Comparison of ENCODE assay signal across 7 cellular contexts in the genomic region with DNA sequence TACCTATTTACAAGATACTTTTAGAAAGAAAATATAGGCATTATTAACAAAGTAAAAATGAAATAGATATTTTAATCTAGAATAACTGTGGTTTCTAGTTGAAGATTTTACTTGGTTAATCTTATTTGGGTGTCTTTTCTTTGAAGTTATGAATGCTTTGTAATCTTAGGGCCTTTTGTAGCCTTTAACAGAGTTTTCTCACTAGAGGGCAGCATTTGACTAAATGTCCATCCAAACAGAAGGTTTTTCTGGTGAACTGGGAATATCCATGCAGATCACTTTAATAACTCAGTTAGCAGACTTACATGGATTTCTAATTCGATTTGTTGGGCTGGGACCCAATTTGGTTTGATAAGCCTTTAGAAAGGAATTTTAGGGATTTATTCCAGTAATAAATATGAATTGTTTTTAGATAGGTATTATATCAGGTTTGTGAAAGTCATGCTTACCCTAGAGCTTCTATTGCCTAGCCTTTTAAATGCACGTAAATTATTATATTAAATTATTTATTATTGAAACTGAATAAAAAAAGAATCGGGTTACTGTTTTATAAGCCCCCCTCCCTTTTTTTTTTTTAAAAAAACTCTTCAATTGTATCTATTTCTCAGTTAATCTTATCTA.
DNase-seq lines count a peak whose midpoint lies in the region; ATAC-seq and TF ChIP-seq lines count a peak whose summit lies in the region.

No MANE protein-coding gene starts in this region.

- peaks cover 7% of the 10 kb centered on the region for H3K27me3 Mint-ChIP-seq in activated naive CD4-positive, alpha-beta T cell treated with anti-CD3 and anti-CD28 coated beads, Interleukin-2, amount 10 ng/mL, durations not matched to agents 7 days and 5 days

- no peaks in the 10 kb centered on the region for H3K4me1 ChIP-seq in esophagus squamous epithelium

- no peaks in the 10 kb centered on the region for H3K4me1 Mint-ChIP-seq in activated naive CD4-positive, alpha-beta T cell treated with anti-CD3 and anti-CD28 coated beads, Interleukin-2, amount 10 ng/mL, durations not matched to agents 7 days and 5 days

- H3K36me3 ChIP-seq in esophagus squamous epithelium, result no peaks in the 10 kb centered on the region

- no peaks in the 10 kb centered on the region for H3K9me3 ChIP-seq in esophagus squamous epithelium

- H3K4me3 Mint-ChIP-seq in activated naive CD4-positive, alpha-beta T cell treated with anti-CD3 and anti-CD28 coated beads, Interleukin-2, amount 10 ng/mL, durations not matched to agents 7 days and 5 days, result no peak overlapping the region

- no peaks in the 10 kb centered on the region for H3K9me3 Mint-ChIP-seq in activated naive CD4-positive, alpha-beta T cell treated with anti-CD3 and anti-CD28 coated beads, Interleukin-2, amount 10 ng/mL, durations not matched to agents 7 days and 5 days

- TF ChIP-seq CTCF in esophagus squamous epithelium (IDR thresholded peaks at IDR 0.05), result peak in 5 of 6 experiments; percentile 34 to 56 (median 41)

- intact Hi-C loops in esophagus squamous epithelium (cut with DNase I), result no loop called here

- H3K36me3 Mint-ChIP-seq in activated naive CD4-positive, alpha-beta T cell treated with anti-CD3 and anti-CD28 coated beads, Interleukin-2, amount 10 ng/mL, durations not matched to agents 7 days and 5 days, result no peaks in the 10 kb centered on the region

- no peak overlapping the region for H3K27ac ChIP-seq in esophagus squamous epithelium

- CTCF ChIA-PET in activated naive CD4-positive, alpha-beta T cell treated with anti-CD3 and anti-CD28 coated beads, Interleukin-2, amount 10 ng/mL, durations not matched to agents 7 days and 5 days (lab: Charles Lee), result interaction anchor here (0.7 to 0.8 kb wide), 2 partner anchors 9 to 12 kb away, joined by 3 read pairs; no protein-coding TSS in a partner anchor

- TF ChIP-seq POLR2A in esophagus squamous epithelium (IDR thresholded peaks at IDR 0.05), result no peak

- DNase-seq in GM03348 (ENCODE audit: low spot score), result peak; percentile 51
- DNase-seq in M059J (ENCODE audit: low read depth), result peak; percentile 59
- peak; percentile 55 for DNase-seq in RPMI7951 (ENCODE audit: low read depth)
- DNase-seq in esophagus squamous epithelium (lab: John Stamatoyannopoulos, UW), result no peak
- peak; percentile 58 for DNase-seq in retina
- DNase-seq in activated naive CD4-positive, alpha-beta T cell treated with anti-CD3 and anti-CD28 coated beads, Interleukin-2, amount 10 ng/mL, durations not matched to agents 7 days and 5 days, result no peak

- H3K4me3 ChIP-seq in esophagus squamous epithelium, result no peak overlapping the region

- 14 to 18% methylated on average over 3 of the region's 3 CpGs for WGBS in esophagus squamous epithelium, 2 donors

- H3K27me3 ChIP-seq in esophagus squamous epithelium, result peaks cover 0 to 23% (median 0%) of the 10 kb centered on the region in 4 donors

- ATAC-seq in HG03196 (IDR thresholded peaks at IDR 0.05; ENCODE audit: unreplicated experiment), result no peak

- H3K27ac Mint-ChIP-seq in activated naive CD4-positive, alpha-beta T cell treated with anti-CD3 and anti-CD28 coated beads, Interleukin-2, amount 10 ng/mL, durations not matched to agents 7 days and 5 days, result no peak overlapping the region

Comparison
In these comparisons a context has a peak if more than half of its experiments do, and no peak if none do; other contexts are left out.
1. DNase-seq: peak in GM03348 (single experiment), M059J (single experiment), RPMI7951 (single experiment) and retina (single experiment); none in esophagus squamous epithelium (single experiment) and activated naive CD4-positive, alpha-beta T cell treated with anti-CD3 and anti-CD28 coated beads, Interleukin-2, amount 10 ng/mL, durations not matched to agents 7 days and 5 days (single experiment).